ENCODE assay signal across 31 cellular contexts in genomic region chr2:64396551-64396950, GRCh38.
"Had no signal": no experiment of that assay in that cellular context is flagged by ENCODE, and none has a peak within 500 bp of the region (broad histone marks: within the 10 kb centered on the region; RNA-seq: fewer than 3 reads in every experiment).

No MANE protein-coding gene starts in this region.

- H3K9me3 ChIP-seq: ascending aorta, breast epithelium, esophagus squamous epithelium had no signal

- H3K27ac ChIP-seq: ascending aorta, breast epithelium, cardiac muscle cell, esophagus squamous epithelium, gastroesophageal sphincter, heart right ventricle had no signal

- H3K27me3 Mint-ChIP-seq: activated CD4-positive, alpha-beta T cell treated with anti-CD3 and anti-CD28 coated beads for 36 hours; activated T-cell treated with anti-CD3 and anti-CD28 coated beads, Interleukin-2, amount 50 U/mL, for 24 hours; brain had no signal

- H3K36me3 Mint-ChIP-seq: activated naive CD4-positive, alpha-beta T cell treated with anti-CD3 and anti-CD28 coated beads, Interleukin-2, amount 10 ng/mL, durations not matched to agents 7 days and 5 days; activated naive CD8-positive, alpha-beta T cell treated with anti-CD3 and anti-CD28 coated beads, Interleukin-2, amount 10 ng/mL, durations not matched to agents 7 days and 5 days had no signal

- H3K9me3 Mint-ChIP-seq: activated naive CD4-positive, alpha-beta T cell treated with anti-CD3 and anti-CD28 coated beads, Interleukin-2, amount 50 U/mL, for 72 hours; activated naive CD8-positive, alpha-beta T cell treated with anti-CD3 and anti-CD28 coated beads, Interleukin-2, amount 10 ng/mL, durations not matched to agents 7 days and 5 days; activated T-cell treated with anti-CD3 and anti-CD28 coated beads, Interleukin-2, amount 50 U/mL, for 72 hours had no signal

- H3K4me3 ChIP-seq: ascending aorta, breast epithelium, cardiac muscle cell, esophagus squamous epithelium, gastroesophageal sphincter, heart right ventricle had no signal

- H3K27me3 ChIP-seq: ascending aorta, breast epithelium, esophagus squamous epithelium, gastroesophageal sphincter, heart right ventricle had no signal

- ATAC-seq: activated CD4-positive, alpha-beta T cell treated with anti-CD3 and anti-CD28 coated beads for 36 hours; activated naive CD4-positive, alpha-beta T cell treated with anti-CD3 and anti-CD28 coated beads, Interleukin-2, amount 50 U/mL, for 72 hours; activated T-cell treated with anti-CD3 and anti-CD28 coated beads, Interleukin-2, amount 50 U/mL, for 72 hours; gastroesophageal sphincter; heart right ventricle; T-helper 17 cell had no signal

- H3K36me3 ChIP-seq: ascending aorta, breast epithelium, cardiac muscle cell, esophagus squamous epithelium, gastroesophageal sphincter, heart right ventricle had no signal

- H3K4me3 Mint-ChIP-seq: activated CD4-positive, alpha-beta memory T cell treated with anti-CD3 and anti-CD28 coated beads, Interleukin-2, amount 10 ng/mL, durations not matched to agents 7 days and 5 days; activated CD4-positive, alpha-beta T cell treated with anti-CD3 and anti-CD28 coated beads for 36 hours; activated CD4-positive, alpha-beta T cell treated with anti-CD3 and anti-CD28 coated beads, Interleukin-2, amount 10 ng/mL, durations not matched to agents 24 days and 14 days; activated naive CD4-positive, alpha-beta T cell treated with anti-CD3 and anti-CD28 coated beads, Interleukin-2, amount 10 ng/mL, durations not matched to agents 7 days and 5 days; activated naive CD8-positive, alpha-beta T cell treated with anti-CD3 and anti-CD28 coated beads, Interleukin-2, amount 10 ng/mL, durations not matched to agents 7 days and 5 days; activated T-cell treated with anti-CD3 and anti-CD28 coated beads, Interleukin-2, amount 50 U/mL, for 24 hours; activated T-cell treated with anti-CD3 and anti-CD28 coated beads, Interleukin-2, amount 50 U/mL, for 72 hours; brain; endodermal cell; T-helper 17 cell; T-helper 2 cell treated with Interferon-gamma antibody and Interleukin-4, amounts not matched to agents 5 μg/mL and 100 μg/mL, for 36 hours had no signal

- H3K27ac Mint-ChIP-seq: activated CD4-positive, alpha-beta memory T cell treated with anti-CD3 and anti-CD28 coated beads, Interleukin-2, amount 10 ng/mL, durations not matched to agents 7 days and 5 days; activated CD4-positive, alpha-beta T cell treated with anti-CD3 and anti-CD28 coated beads for 36 hours; activated CD4-positive, alpha-beta T cell treated with anti-CD3 and anti-CD28 coated beads, Interleukin-2, amount 10 ng/mL, durations not matched to agents 24 days and 14 days; activated naive CD4-positive, alpha-beta T cell treated with anti-CD3 and anti-CD28 coated beads, Interleukin-2, amount 10 ng/mL, durations not matched to agents 7 days and 5 days; activated naive CD4-positive, alpha-beta T cell treated with anti-CD3 and anti-CD28 coated beads, Interleukin-2, amount 50 U/mL, for 72 hours; activated naive CD8-positive, alpha-beta T cell treated with anti-CD3 and anti-CD28 coated beads, Interleukin-2, amount 10 ng/mL, durations not matched to agents 7 days and 5 days; activated T-cell treated with anti-CD3 and anti-CD28 coated beads, Interleukin-2, amount 50 U/mL, for 24 hours; activated T-cell treated with anti-CD3 and anti-CD28 coated beads, Interleukin-2, amount 50 U/mL, for 72 hours; brain; endodermal cell; T-helper 17 cell; T-helper 2 cell treated with Interferon-gamma antibody and Interleukin-4, amounts not matched to agents 5 μg/mL and 100 μg/mL, for 36 hours had no signal

- H3K4me1 ChIP-seq: ascending aorta, breast epithelium, gastroesophageal sphincter had no signal

- H3K4me1 Mint-ChIP-seq: activated CD4-positive, alpha-beta memory T cell treated with anti-CD3 and anti-CD28 coated beads, Interleukin-2, amount 10 ng/mL, durations not matched to agents 7 days and 5 days; activated CD4-positive, alpha-beta T cell treated with anti-CD3 and anti-CD28 coated beads for 36 hours; activated naive CD4-positive, alpha-beta T cell treated with anti-CD3 and anti-CD28 coated beads, Interleukin-2, amount 10 ng/mL, durations not matched to agents 7 days and 5 days had no signal

- DNase-seq: activated CD4-positive, alpha-beta memory T cell treated with anti-CD3 and anti-CD28 coated beads, Interleukin-2, amount 10 ng/mL, durations not matched to agents 7 days and 5 days; activated CD4-positive, alpha-beta T cell treated with anti-CD3 and anti-CD28 coated beads for 36 hours; activated CD4-positive, alpha-beta T cell treated with anti-CD3 and anti-CD28 coated beads, Interleukin-2, amount 10 ng/mL, durations not matched to agents 24 days and 14 days; activated CD4-positive, alpha-beta T cell treated with anti-CD3 and anti-CD28 coated beads, Interleukin-2, amount 50 U/mL, for 4 hours; activated CD4-positive, CD25-positive, alpha-beta regulatory T cell; activated CD4-positive, CD25-positive, alpha-beta regulatory T cell treated with anti-CD3 and anti-CD28 coated beads, Interleukin-2, amount 50 U/mL, for 72 hours; activated CD8-positive, alpha-beta memory T cell treated with anti-CD3 and anti-CD28 coated beads, Interleukin-2, amount 50 U/mL, for 48 hours; activated gamma-delta T cell; activated naive CD4-positive, alpha-beta T cell; activated naive CD4-positive, alpha-beta T cell treated with anti-CD3 and anti-CD28 coated beads, Interleukin-2, amount 10 ng/mL, durations not matched to agents 7 days and 5 days; activated naive CD8-positive, alpha-beta T cell treated with anti-CD3 and anti-CD28 coated beads, Interleukin-2, amount 10 ng/mL, durations not matched to agents 7 days and 5 days; activated T-cell treated with anti-CD3 and anti-CD28 coated beads for 4 hours; activated T-cell treated with anti-CD3 and anti-CD28 coated beads, Interleukin-2, amount 50 U/mL, for 24 hours; activated T-cell treated with anti-CD3 and anti-CD28 coated beads, Interleukin-2, amount 50 U/mL, for 72 hours; cortex of kidney; effector memory CD4-positive, alpha-beta T cell; endodermal cell; erythroblast; esophagus squamous epithelium; foreskin melanocyte; heart right ventricle; T-helper 1 cell; T-helper 17 cell; T1000 had no signal
